In genomic region chr1:65480684-65481405, GRCh38 we compare ENCODE assay signal across 27 cellular contexts.
DNase-seq lines count a peak whose midpoint lies in the region; ATAC-seq, FAIRE-seq and TF ChIP-seq lines count a peak whose summit lies in the region.
"Had no signal": no experiment of that assay in that cellular context is flagged by ENCODE, and none has a peak within 500 bp of the region (broad histone marks: within the 10 kb centered on the region; RNA-seq: fewer than 3 reads in every experiment).

No MANE protein-coding gene starts in this region.

- TF ChIP-seq EP300 in K562 (IDR thresholded peaks at IDR 0.05; ENCODE audit: low read length): peak; percentile 96

- ATAC-seq in K562: peak; percentile 89
- ATAC-seq in HG03469 (IDR thresholded peaks at IDR 0.05; ENCODE audit: unreplicated experiment): no peak
- ATAC-seq: Right ventricle myocardium inferior had no signal

- H2AFZ ChIP-seq in K562 (ENCODE audit: low read depth, low read length): peak overlapping the region; percentile 27
- H2AFZ ChIP-seq: PC-9 had no signal

- WGBS in K562 (ENCODE audit: insufficient coverage, low coverage, missing lambda C conversion rate): 2% methylated on average over 4 of the region's 4 CpGs

- TF ChIP-seq RAD21 in K562 (CRISPR knock-in tag; conservative IDR thresholded peaks at IDR 0.05 in 1 of 2, IDR thresholded peaks at IDR 0.05 in 1 of 2): 0 out of 4 replicates have a peak, but pooled peaks of 1 of the 2 experiments have one; percentile 10

- H3K36me3 ChIP-seq in K562 (ENCODE audit: control insufficient read depth, insufficient read depth, low read length): peaks cover 40% of the 10 kb centered on the region
- H3K36me3 ChIP-seq: HAP-1, SJSA1 had no signal

- H3K27me3 ChIP-seq in K562 (ENCODE audit: control insufficient read depth in 2 of 2, insufficient read depth in 2 of 2, low read length in 2 of 2): no peaks in the 10 kb centered on the region
- H3K27me3 ChIP-seq: SJSA1 had no signal

- CTCF ChIA-PET in K562 (lab: Yijun Ruan, JAX; ENCODE audit: low intra/inter-chr PET ratio): no interaction called here

- intact Hi-C loops in K562 (cut with micrococcal nuclease): loop anchor here (1.0 to 2.0 kb wide), 3 partner anchors 46 to 250 kb away; no protein-coding TSS in a partner anchor

- FAIRE-seq in K562 (lab: Jason Lieb, UNC): peak; percentile 95
- FAIRE-seq: D721Med, GM12891 had no signal

- no peaks in the 10 kb centered on the region for H3K9me3 ChIP-seq in K562 (replicated peaks; ENCODE audit: control insufficient read depth, insufficient read depth, low read depth, low read length)
- H3K9me3 ChIP-seq: HAP-1, SJSA1 had no signal

- peaks cover under 1 to 12% of the 10 kb centered on the region in 2 experiments; a peak in 3 of 5 replicates for H3K4me1 ChIP-seq in K562 (replicated peaks in 1 of 2; ENCODE audit: control insufficient read depth in 2 of 2, insufficient read depth in 2 of 2, low read length in 2 of 2)
- H3K4me1 ChIP-seq: HAP-1, SJSA1 had no signal

- H3K4me2 ChIP-seq in K562 (ENCODE audit: insufficient read depth, low read length): peak overlapping the region; percentile 92
- H3K4me2 ChIP-seq: KMS-11, PC-9 had no signal

- TF ChIP-seq POLR2A in K562 (conservative IDR thresholded peaks at IDR 0.05): peak; percentile 93

- in situ Hi-C loops in K562 (cut with MboI): no loop called here

- peak overlapping the region; percentile 77 for H3K27ac ChIP-seq in K562 (ENCODE audit: extremely low read depth, low read depth, low read length)
- H3K27ac ChIP-seq: KMS-11, PC-9, SJSA1 had no signal

- peak overlapping the region in 1 of 2 experiments; percentile 83; a peak in 2 of 4 replicates for H3K9ac ChIP-seq in K562 (ENCODE audit: insufficient read depth in 1 of 2, low read depth in 2 of 2, low read length in 2 of 2)
- H3K9ac ChIP-seq: KMS-11 had no signal

- H3K4me3 ChIP-seq in K562: peak overlapping the region; percentile 57
- H3K4me3 ChIP-seq: HAP-1, PC-9, SJSA1 had no signal

- DNase-seq in NCI-H82 (lab: John Stamatoyannopoulos, UW) (peak; percentile 24), NCI-H82 treated with DMSO at 0.1 percent for 48 hours (lab: John Stamatoyannopoulos, UW; ENCODE audit: unreplicated experiment) (no peak), OCI-M1 (lab: John Stamatoyannopoulos, UW) (peak; percentile 95), K562 (ENCODE audit: extremely low read depth in 1 of 4, low spot score in 3 of 4) (peak; percentile 68 to 96 (median 76)), NCI-H2196 treated with DMSO at 0.1 percent for 48 hours (lab: John Stamatoyannopoulos, UW; ENCODE audit: unreplicated experiment) (no peak), NCI-H446 (lab: John Stamatoyannopoulos, UW) (no peak)
- DNase-seq: 8988T; ACHN; EL; GDM1; GOT3; HFFc6; IMR-90; MM.1S; NCI-H2029 treated with DMSO at 0.1 percent for 48 hours; NCI-H345; NCI-H524; NCI-H748 treated with DMSO at 0.1 percent for 48 hours; NK-92 treated with Interleukin-12 subunit alpha and Interleukin-12 subunit beta, amount 100 ng/mL, for 24 hours; PC-9 had no signal

- BruUV-seq in K562 (replicated peaks; lab: Mats Ljungman, UMichigan): TSS peak; percentile 51

- no peaks in the 10 kb centered on the region for H3K9me1 ChIP-seq in K562 (ENCODE audit: control insufficient read depth, insufficient read depth, low read length)

- POLR2A ChIA-PET in K562 (lab: Yijun Ruan, JAX): interaction anchor here (0.9 to 2.9 kb wide), 4 partner anchors 11 to 245 kb away, joined by 3 to 16 read pairs (median 10); no protein-coding TSS in a partner anchor

- H3K79me2 ChIP-seq in K562 (ENCODE audit: control insufficient read depth, insufficient read depth, low read length): peaks cover 51% of the 10 kb centered on the region

- H4K20me1 ChIP-seq in K562 (replicated peaks; ENCODE audit: control insufficient read depth, insufficient read depth, low read length): no peaks in the 10 kb centered on the region

- TF ChIP-seq CTCF in K562 (IDR thresholded peaks at IDR 0.05 in 2 of 3, conservative IDR thresholded peaks at IDR 0.05 in 1 of 3; ENCODE audit: insufficient read depth in 2 of 3, low read depth in 1 of 3, low read length in 3 of 3): no peak

TF ChIP-seq in K562, 482 proteins besides CTCF, POLR2A, EP300 and RAD21 (continues in another document):
- TF ChIP-seq HOXB6 (CRISPR knock-in tag; IDR thresholded peaks at IDR 0.05; ENCODE audit: borderline replicate concordance): no peak
- no peak for TF ChIP-seq NUFIP1 (IDR thresholded peaks at IDR 0.05; ENCODE audit: partially characterized antibody)
- TF ChIP-seq PREB (CRISPR knock-in tag; IDR thresholded peaks at IDR 0.05): no peak
- TF ChIP-seq MEF2D (tag; conservative IDR thresholded peaks at IDR 0.05; ENCODE audit: low read depth): no peak
- TF ChIP-seq GABPB2 (CRISPR knock-in tag; conservative IDR thresholded peaks at IDR 0.05): no peak
- no peak for TF ChIP-seq FOXA3 (CRISPR knock-in tag; conservative IDR thresholded peaks at IDR 0.05 in 1 of 2, IDR thresholded peaks at IDR 0.05 in 1 of 2)
- TF ChIP-seq MYNN (IDR thresholded peaks at IDR 0.05): no peak
- no peak for TF ChIP-seq MYNN (CRISPR knock-in tag; IDR thresholded peaks at IDR 0.05)
- no peak for TF ChIP-seq CBX1 (IDR thresholded peaks at IDR 0.05; ENCODE audit: low read depth)
- TF ChIP-seq RERE (CRISPR knock-in tag; IDR thresholded peaks at IDR 0.05; ENCODE audit: borderline replicate concordance): no peak
- TF ChIP-seq CAMTA2 (CRISPR knock-in tag; conservative IDR thresholded peaks at IDR 0.05): no peak
- no peak for TF ChIP-seq ZKSCAN1 (IDR thresholded peaks at IDR 0.05; ENCODE audit: low read depth, low read length)
- no peak for TF ChIP-seq ZC3H11A (IDR thresholded peaks at IDR 0.05; ENCODE audit: low read depth, low read length)

Comparison
In these comparisons a context has a peak if more than half of its experiments do, and no peak if none do; other contexts are left out.
1. DNase-seq: peak in NCI-H82 (single experiment), OCI-M1 (single experiment) and K562 (4 of 4); none in NCI-H82 treated with DMSO at 0.1 percent for 48 hours (single experiment), NCI-H2196 treated with DMSO at 0.1 percent for 48 hours (single experiment) and NCI-H446 (0 of 2).